2 cellular contexts compared by ENCODE assay signal in genomic region chr16:54135361-54136275, GRCh38.
A peak's percentile ranks its signal among the peaks of the same experiment; 100 is the strongest.
TF ChIP-seq lines count a peak whose summit lies in the region.

No MANE protein-coding gene starts in this region.

TF ChIP-seq in endothelial cell of umbilical vein, 7 proteins besides CTCF, POLR2A, EP300 and RAD21 (continued from another document):
- TF ChIP-seq EZH2 (IDR thresholded peaks at IDR 0.05; ENCODE audit: borderline replicate concordance, low read depth, low read length, severe bottlenecking) = no peak
- TF ChIP-seq FOS (IDR thresholded peaks at IDR 0.05; ENCODE audit: borderline replicate concordance, insufficient read depth, low read length) = peak; percentile 64

TF ChIP-seq in HEK293T, 16 proteins besides CTCF, POLR2A, EP300 and RAD21 (continued from another document):
- TF ChIP-seq NFRKB (IDR thresholded peaks at IDR 0.05) = no peak
- TF ChIP-seq SP1 (IDR thresholded peaks at IDR 0.05) = no peak
- no peak for TF ChIP-seq TARDBP (IDR thresholded peaks at IDR 0.05)
- no peak for TF ChIP-seq PKNOX1 (IDR thresholded peaks at IDR 0.05)
- TF ChIP-seq HDGF (IDR thresholded peaks at IDR 0.05; ENCODE audit: borderline replicate concordance) = no peak
- no peak for TF ChIP-seq FOXA1 (IDR thresholded peaks at IDR 0.05)
- no peak for TF ChIP-seq ZNF384 (IDR thresholded peaks at IDR 0.05)
